In the genomic region with DNA sequence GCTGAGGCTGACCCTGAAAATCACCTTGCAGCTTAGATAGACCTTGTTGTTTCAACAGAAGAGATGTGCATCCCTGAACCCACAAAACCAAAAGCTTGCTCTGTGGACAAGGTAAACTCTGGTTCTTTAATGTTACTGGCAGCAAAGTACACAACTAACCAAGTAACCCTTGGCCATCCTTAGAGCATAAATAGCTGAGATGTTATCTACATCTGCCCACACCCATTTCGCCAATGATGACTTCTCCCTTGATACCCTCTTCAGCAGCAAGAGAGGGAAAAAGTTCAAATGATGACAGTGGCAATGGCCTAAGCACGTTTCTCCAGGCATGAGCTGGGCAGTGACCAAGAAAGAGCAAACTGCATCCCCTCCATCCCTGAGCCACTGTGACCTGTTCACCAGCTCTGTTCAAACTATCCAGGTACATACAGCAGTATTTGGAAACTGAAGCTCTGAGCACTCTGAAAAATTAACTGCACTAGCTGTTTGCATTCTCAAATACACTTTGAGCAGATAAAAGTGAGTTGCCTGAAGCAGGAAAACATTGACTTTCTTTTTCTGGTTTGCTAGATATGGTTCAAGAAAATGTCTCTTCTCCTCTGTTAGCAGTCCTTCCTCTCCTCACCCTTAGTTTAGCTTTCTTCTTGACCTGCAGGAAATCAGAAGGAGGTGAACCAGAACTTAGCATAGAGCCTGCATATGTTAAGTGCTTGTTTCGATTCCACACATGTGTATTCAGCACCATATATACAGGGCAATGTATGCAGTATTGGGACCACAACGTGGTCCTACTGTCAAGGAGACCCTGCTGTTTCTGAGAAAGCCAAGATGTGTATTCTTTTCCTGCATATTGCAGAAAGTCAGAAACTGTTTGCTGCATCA, we compare ENCODE assay signal across 1 cellular context.
TF ChIP-seq lines count a peak whose summit lies in the region.

No MANE protein-coding gene starts in this region.

TF ChIP-seq in GM12878, 131 proteins besides CTCF, POLR2A, EP300 and RAD21 (continued from another document):
- TF ChIP-seq PAX5 (IDR thresholded peaks at IDR 0.05; ENCODE audit: borderline replicate concordance, low read depth, low read length) (no peak), HCFC1 (IDR thresholded peaks at IDR 0.05; ENCODE audit: low read length) (no peak), GATAD2B (conservative IDR thresholded peaks at IDR 0.05; ENCODE audit: low read depth) (no peak)
TF ChIP-seq in GM12878: peak in this region for 0.
